18 cellular contexts compared by ENCODE assay signal in the genomic region with DNA sequence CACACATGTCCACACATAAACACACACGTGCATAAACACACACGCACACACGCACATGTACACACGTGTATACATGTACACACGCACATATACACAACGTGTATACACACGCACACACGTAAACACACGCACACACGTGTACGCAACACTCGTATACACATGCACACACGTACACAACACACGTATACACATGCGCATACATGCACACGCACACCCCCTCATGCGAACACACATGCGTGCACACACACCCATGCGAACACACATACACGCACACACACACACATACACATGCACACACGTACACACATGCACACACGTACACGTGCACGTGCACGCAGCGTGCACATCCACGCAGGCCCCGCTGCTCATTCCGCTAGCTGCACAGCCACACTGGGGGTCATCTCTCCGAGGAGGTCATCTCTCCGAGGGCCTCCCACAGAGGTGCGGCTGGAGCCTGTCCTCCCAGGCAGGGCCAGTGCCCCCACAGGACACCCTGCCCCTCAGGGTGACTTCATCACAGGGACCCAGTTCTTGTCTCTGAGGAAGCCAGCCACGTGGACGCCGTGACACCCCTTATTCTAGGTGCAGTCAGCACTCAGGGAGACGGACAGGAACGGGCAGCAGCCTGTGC. TPM values are rescaled to one million over a fixed set of nuclear protein-coding genes. Genes with fewer than 3 reads are reported as not detected.
DNase-seq lines count a peak whose midpoint lies in the region; ATAC-seq and TF ChIP-seq lines count a peak whose summit lies in the region.
"Had no signal": no experiment of that assay in that cellular context is flagged by ENCODE, and none has a peak within 500 bp of the region (broad histone marks: within the 10 kb centered on the region; RNA-seq: fewer than 3 reads in every experiment).

No MANE protein-coding gene starts in this region.

- H2BK120ac ChIP-seq in IMR-90 (ENCODE audit: low read depth, low read length), result no peak overlapping the region

- H4K8ac ChIP-seq in IMR-90 (ENCODE audit: low read depth in 2 of 2, low read length in 2 of 2), result no peak overlapping the region

- H3K79me2 ChIP-seq in SK-N-SH (ENCODE audit: insufficient read depth), result peaks cover 31% of the 10 kb centered on the region; the same call in 1 of the 2 replicates

- peaks cover 0 to 28% of the 10 kb centered on the region in 2 experiments; a peak in 3 of 4 replicates for H3K79me1 ChIP-seq in IMR-90 (ENCODE audit: low read depth in 1 of 2, low read length in 2 of 2)

- POLR2A ChIA-PET in IMR-90 (lab: Charles Lee; ENCODE audit: unreplicated experiment) (no interaction called here), SK-N-SH (lab: Yijun Ruan, JAX) (no interaction called here)

- H2AK9ac ChIP-seq in IMR-90 (replicated peaks; ENCODE audit: low read depth, low read length, poor library complexity), result peak overlapping the region; percentile 28

- dilution Hi-C loops in IMR-90 (cut with HindIII; ENCODE audit: low sequenced_read_pairs, unreplicated experiment), result no loop called here

- no peak overlapping the region for H2BK15ac ChIP-seq in IMR-90 (ENCODE audit: low read depth, low read length)

- no peak overlapping the region for H4K91ac ChIP-seq in IMR-90 (ENCODE audit: insufficient read depth, low read depth, low read length)

- H3K36me3 ChIP-seq in IMR-90 (ENCODE audit: control insufficient read depth, insufficient read depth, low read length) (peaks cover 25% of the 10 kb centered on the region), lung (ENCODE audit: control insufficient read depth in 2 of 2, insufficient read depth in 2 of 2, low read length in 2 of 2) (peaks cover 0 to 37% of the 10 kb centered on the region in 2 donors), SK-N-SH (replicated peaks in 1 of 2; ENCODE audit: control insufficient read depth in 1 of 2, insufficient read depth in 2 of 2, low read length in 1 of 2) (peaks cover 8 to 29% of the 10 kb centered on the region in 2 experiments)

- TF ChIP-seq EP300 in SK-N-SH (IDR thresholded peaks at IDR 0.05; ENCODE audit: borderline replicate concordance in 1 of 2, low read depth in 1 of 2, low read length in 1 of 2), result no peak

- DNase-seq in IMR-90 (no peak), lung (ENCODE audit: low spot score) (no peak), SK-N-SH (no peak), NOMO-1 treated with dmso at 0.1 percent for 144 hours (lab: John Stamatoyannopoulos, UW; ENCODE audit: unreplicated experiment) (no peak), T-helper 1 cell (no peak)
- DNase-seq: Calu3, DMS79, Karpas-422, MM.1S, NCI-H1105, NCI-H187, NCI-H446 treated with DMSO at 0.1 percent for 48 hours, NCI-H748 treated with DMSO at 0.1 percent for 48 hours, PC-9 had no signal

- ATAC-seq in IMR-90 (ENCODE audit: low read depth) (no peak), lung (ENCODE audit: insufficient read depth, low FRiP score) (peak; percentile 27)

- no peaks in the 10 kb centered on the region for H3K4me1 ChIP-seq in IMR-90 (ENCODE audit: control insufficient read depth, insufficient read depth, low read length)
- H3K4me1 ChIP-seq in lung (ENCODE audit: control insufficient read depth in 2 of 2, insufficient read depth in 2 of 2, low read length in 2 of 2), result no peaks in the 10 kb centered on the region
- no peaks in the 10 kb centered on the region; a peak in 1 of 4 replicates for H3K4me1 ChIP-seq in SK-N-SH (ENCODE audit: control insufficient read depth in 1 of 2, insufficient read depth in 2 of 2, low read depth in 1 of 2, low read length in 1 of 2)

- no peak overlapping the region for H4K5ac ChIP-seq in IMR-90 (ENCODE audit: low read depth, low read length)

- H3K27ac ChIP-seq in 22Rv1 (peak overlapping the region; percentile 35; the same call in 1 of the 2 replicates), IMR-90 (ENCODE audit: insufficient read depth, low read length) (no peak overlapping the region), lung (ENCODE audit: low read depth in 1 of 2, low read length in 1 of 2) (no peak overlapping the region), SK-N-SH (ENCODE audit: low read depth in 2 of 2, low read length in 1 of 2) (no peak overlapping the region)
- H3K27ac ChIP-seq: C4-2B, PC-9 had no signal

- BruUV-seq in IMR-90 (replicated peaks; lab: Mats Ljungman, UMichigan), result no TSS peak

- TF ChIP-seq CTCF in 22Rv1 (IDR thresholded peaks at IDR 0.05), result no peak
- TF ChIP-seq CTCF in IMR-90 (conservative IDR thresholded peaks at IDR 0.05; ENCODE audit: low read depth, low read length), result no peak
- no peak for TF ChIP-seq CTCF in lung (IDR thresholded peaks at IDR 0.05; ENCODE audit: control extremely low read depth, extremely low read depth)
- TF ChIP-seq CTCF in SK-N-SH (IDR thresholded peaks at IDR 0.05), result no peak

- H3K27me3 ChIP-seq in IMR-90 (ENCODE audit: control insufficient read depth, insufficient read depth, low read length) (no peaks in the 10 kb centered on the region), lung (ENCODE audit: control insufficient read depth, insufficient read depth) (no peaks in the 10 kb centered on the region), SK-N-SH (ENCODE audit: insufficient read depth) (no peaks in the 10 kb centered on the region)

- no peak overlapping the region for H3K14ac ChIP-seq in IMR-90 (replicated peaks; ENCODE audit: low read depth, low read length)

- no peak overlapping the region for H3K56ac ChIP-seq in IMR-90 (ENCODE audit: extremely low read depth, insufficient read depth, low read length)

- no peak overlapping the region for H2AK5ac ChIP-seq in IMR-90 (ENCODE audit: low read depth, low read length)

- TF ChIP-seq RAD21 in IMR-90 (IDR thresholded peaks at IDR 0.05; ENCODE audit: low read length), result no peak
- no peak for TF ChIP-seq RAD21 in SK-N-SH (IDR thresholded peaks at IDR 0.05; ENCODE audit: low read length)

- CTCF ChIA-PET in IMR-90 (lab: Yijun Ruan, JAX) (no interaction called here), SK-N-SH (lab: Yijun Ruan, JAX) (interaction anchor here (1.7 to 2.0 kb wide), 2 partner anchors 15 to 19 kb away, joined by 4 to 26 read pairs; no protein-coding TSS in a partner anchor)

- H3K23ac ChIP-seq in IMR-90 (ENCODE audit: low read depth, low read length), result no peak overlapping the region

- H3K9ac ChIP-seq in IMR-90 (ENCODE audit: low read depth, low read length) (no peak overlapping the region), SK-N-SH (no peak overlapping the region)

- in situ Hi-C loops in IMR-90 (cut with MboI; ENCODE audit: low sequenced_read_pairs), result no loop called here

- H3K4me3 ChIP-seq in IMR-90 (ENCODE audit: insufficient read depth, low read depth, low read length) (no peak overlapping the region), lung (no peak overlapping the region), SK-N-SH (ENCODE audit: low read depth in 2 of 2, low read length in 1 of 2) (no peak overlapping the region)
- H3K4me3 ChIP-seq: PC-9 had no signal

- H3K9me1 ChIP-seq in IMR-90 (ENCODE audit: insufficient read depth, low read length), result peaks cover 4% of the 10 kb centered on the region

- no peak overlapping the region for H2BK5ac ChIP-seq in IMR-90 (ENCODE audit: low read depth, low read length, poor library complexity, severe bottlenecking)

- no peak overlapping the region for H3K18ac ChIP-seq in IMR-90 (ENCODE audit: low read depth, low read length)

- no peaks in the 10 kb centered on the region for H3K9me2 ChIP-seq in SK-N-SH

- no peak overlapping the region for H3K4ac ChIP-seq in IMR-90 (ENCODE audit: low read depth, low read length)

- intact Hi-C loops in IMR-90 (cut with micrococcal nuclease), result no loop called here

- H3K9me3 ChIP-seq in IMR-90 (ENCODE audit: control insufficient read depth, insufficient read depth, low read length), result no peaks in the 10 kb centered on the region
- H3K9me3 ChIP-seq in lung (ENCODE audit: control insufficient read depth in 2 of 2, insufficient read depth in 1 of 2, low read length in 1 of 2), result no peaks in the 10 kb centered on the region
- H3K9me3 ChIP-seq in SK-N-SH, result no peaks in the 10 kb centered on the region

- H4K20me1 ChIP-seq in IMR-90 (ENCODE audit: insufficient read depth, low read length) (peaks cover 25% of the 10 kb centered on the region), SK-N-SH (ENCODE audit: insufficient read depth) (peaks cover 63% of the 10 kb centered on the region)

- H3F3A ChIP-seq in SK-N-SH (replicated peaks; ENCODE audit: insufficient read depth), result peaks cover 8% of the 10 kb centered on the region

- H3K4me2 ChIP-seq in IMR-90 (ENCODE audit: low read depth, low read length) (no peak overlapping the region), SK-N-SH (no peak overlapping the region)
- H3K4me2 ChIP-seq: PC-9 had no signal

- no peak for TF ChIP-seq POLR2A in IMR-90 (IDR thresholded peaks at IDR 0.05; ENCODE audit: low read depth, low read length)

- no peak overlapping the region for H2AFZ ChIP-seq in IMR-90 (replicated peaks; ENCODE audit: low read length, poor library complexity)
- H2AFZ ChIP-seq in SK-N-SH (ENCODE audit: low read depth), result no peak overlapping the region
- H2AFZ ChIP-seq: PC-9 had no signal

- H2BK20ac ChIP-seq in IMR-90 (ENCODE audit: low read depth, low read length), result no peak overlapping the region

- 94% methylated on average over 34 of the region's 37 CpGs; no CpG with 5 or more reads in 1 of the 2 experiments for WGBS in IMR-90 (ENCODE audit: extremely low coverage in 2 of 2, insufficient read length in 1 of 2), 2 experiments
- WGBS in lung, 2 donors, result 94 to 95% methylated on average over 37 of the region's 37 CpGs
- 92% methylated on average over 36 of the region's 37 CpGs for WGBS in SK-N-SH (ENCODE audit: low lambda C conversion rate)

RNA-seq across cellular contexts. Expression of gene CYP2W1, which starts 25.9 kb away (rescaled TPM):
- not detected in 2 replicates for total RNA-seq in IMR-90 (2012; rRNA removed)
- polyA plus RNA-seq in IMR-90 (2012; rRNA removed), result not detected in 2 replicates
- 0.03 TPM in 2 replicates for polyA plus RNA-seq in IMR-90 (2012; cell fraction: cytosol; rRNA removed)
- polyA plus RNA-seq in IMR-90 (2012; cell fraction: nucleus; rRNA removed; ENCODE audit: low replicate concordance), result 0.13 and 0.48 TPM in 2 replicates
- total RNA-seq in lung, result 1 to 10 TPM in 1 of 2 donors, not detected in 1; 8.1 TPM
- polyA plus RNA-seq in lung, result under 1 TPM in 1 of 2 donors, not detected in 1; 0.05 TPM
- polyA plus RNA-seq in SK-N-SH (2012; rRNA removed), result 0.06 and 0.10 TPM in 2 replicates
- 0.03 TPM in 1 of 2 replicates, not detected in the other for polyA plus RNA-seq in SK-N-SH (2012; cell fraction: cytosol; rRNA removed)
- 0.38 and 0.48 TPM in 2 replicates for polyA plus RNA-seq in SK-N-SH (2012; cell fraction: nucleus; rRNA removed)
- total RNA-seq: A172, H4, PC-9 had no signal

RNA-seq across cellular contexts. Expression of gene COX19, which starts 33.5 kb away (rescaled TPM):
- total RNA-seq in IMR-90 (2012; rRNA removed), result 3.9 and 6.4 TPM in 2 replicates
- polyA plus RNA-seq in IMR-90 (2012; rRNA removed), result 7.3 and 7.8 TPM in 2 replicates
- polyA plus RNA-seq in IMR-90 (2012; cell fraction: cytosol; rRNA removed), result 4.9 and 5.4 TPM in 2 replicates
- 18.9 and 24.1 TPM in 2 replicates for polyA plus RNA-seq in IMR-90 (2012; cell fraction: nucleus; rRNA removed; ENCODE audit: low replicate concordance)
- 10 to 100 TPM in 1 of 2 donors, 1 to 10 TPM in 1; 10.0 to 17.0 TPM for total RNA-seq in lung
- 1 to 10 TPM; 5.6 to 6.0 TPM for polyA plus RNA-seq in lung
- polyA plus RNA-seq in SK-N-SH (2012; rRNA removed), result 7.6 TPM in 2 replicates
- polyA plus RNA-seq in SK-N-SH (2012; cell fraction: cytosol; rRNA removed), result 6.4 and 7.5 TPM in 2 replicates
- 15.5 and 19.8 TPM in 2 replicates for polyA plus RNA-seq in SK-N-SH (2012; cell fraction: nucleus; rRNA removed)

RNA-seq across cellular contexts. Expression of gene GPR146, which starts 35.5 kb away (rescaled TPM):
- total RNA-seq in IMR-90 (2012; rRNA removed) (0.83 and 2.2 TPM in 2 replicates), lung (10 to 100 TPM; 13.7 to 14.4 TPM)
- polyA plus RNA-seq in IMR-90 (2012; rRNA removed) (2.5 and 3.4 TPM in 2 replicates), lung (10 to 100 TPM; 13.7 to 27.1 TPM), SK-N-SH (2012; rRNA removed) (1.4 and 2.0 TPM in 2 replicates)
- polyA plus RNA-seq in IMR-90 (2012; cell fraction: cytosol; rRNA removed), result 1.9 and 8.1 TPM in 2 replicates
- polyA plus RNA-seq in IMR-90 (2012; cell fraction: nucleus; rRNA removed; ENCODE audit: low replicate concordance), result 4.5 and 7.4 TPM in 2 replicates
- polyA plus RNA-seq in SK-N-SH (2012; cell fraction: cytosol; rRNA removed), result 0.95 and 1.3 TPM in 2 replicates
- polyA plus RNA-seq in SK-N-SH (2012; cell fraction: nucleus; rRNA removed), result 1.5 and 2.0 TPM in 2 replicates

RNA-seq across cellular contexts. Expression of gene ADAP1, which starts 54.4 kb away (rescaled TPM):
- total RNA-seq in IMR-90 (2012; rRNA removed) (1.4 and 2.2 TPM in 2 replicates), lung (10 to 100 TPM; 11.5 to 34.2 TPM)
- polyA plus RNA-seq in IMR-90 (2012; rRNA removed) (1.9 and 2.0 TPM in 2 replicates), lung (10 to 100 TPM; 31.0 to 39.0 TPM), SK-N-SH (2012; rRNA removed) (3.2 and 5.4 TPM in 2 replicates)
- 1.3 and 2.4 TPM in 2 replicates for polyA plus RNA-seq in IMR-90 (2012; cell fraction: cytosol; rRNA removed)
- 2.9 and 5.6 TPM in 2 replicates for polyA plus RNA-seq in IMR-90 (2012; cell fraction: nucleus; rRNA removed; ENCODE audit: low replicate concordance)
- 2.0 and 2.8 TPM in 2 replicates for polyA plus RNA-seq in SK-N-SH (2012; cell fraction: cytosol; rRNA removed)
- 8.1 and 8.6 TPM in 2 replicates for polyA plus RNA-seq in SK-N-SH (2012; cell fraction: nucleus; rRNA removed)
